10 cellular contexts compared by ENCODE assay signal in genomic region chr15:50854594-50855490, GRCh38.
DNase-seq lines count a peak whose midpoint lies in the region; ATAC-seq lines count a peak whose summit lies in the region.
"Had no signal": no experiment of that assay in that cellular context is flagged by ENCODE, and none has a peak within 500 bp of the region (broad histone marks: within the 10 kb centered on the region; RNA-seq: fewer than 3 reads in every experiment).

No MANE protein-coding gene starts in this region.

- ATAC-seq in GM18511 (IDR thresholded peaks at IDR 0.05; ENCODE audit: unreplicated experiment): peak; percentile 99
- peak; percentile 89 for ATAC-seq in HG02588 (IDR thresholded peaks at IDR 0.05; ENCODE audit: unreplicated experiment)
- ATAC-seq in stimulated activated naive CD8-positive, alpha-beta T cell treated with anti-CD3 and anti-CD28 coated beads, Interleukin-15, Interleukin-2, amounts not matched to agents 100 U/mL and 50 U/mL, for 24 hours: no peak
- ATAC-seq: activated naive CD8-positive, alpha-beta T cell treated with anti-CD3 and anti-CD28 coated beads, Interleukin-2, amount 50 U/mL, for 24 hours; Panc1 had no signal

- DNase-seq in NAMALWA (ENCODE audit: low spot score): peak; percentile 55
- peak; percentile 17 for DNase-seq in kidney tubule cell (ENCODE audit: low spot score)
- DNase-seq in stimulated activated naive CD8-positive, alpha-beta T cell treated with anti-CD3 and anti-CD28 coated beads, Interleukin-15, Interleukin-2, amounts not matched to agents 100 U/mL and 50 U/mL, for 24 hours: no peak
- no peak for DNase-seq in activated CD4-positive, alpha-beta T cell treated with anti-CD3 and anti-CD28 coated beads for 4 hours
- no peak for DNase-seq in NCI-H69 (lab: John Stamatoyannopoulos, UW)
- no peak for DNase-seq in globus pallidus (ENCODE audit: low spot score)
- DNase-seq: activated naive CD8-positive, alpha-beta T cell treated with anti-CD3 and anti-CD28 coated beads, Interleukin-2, amount 50 U/mL, for 24 hours had no signal

Comparison
In these comparisons a context has a peak if more than half of its experiments do, and no peak if none do; other contexts are left out.
1. DNase-seq: peak in NAMALWA (single experiment) and kidney tubule cell (single experiment); none in stimulated activated naive CD8-positive, alpha-beta T cell treated with anti-CD3 and anti-CD28 coated beads, Interleukin-15, Interleukin-2, amounts not matched to agents 100 U/mL and 50 U/mL, for 24 hours (single experiment), activated CD4-positive, alpha-beta T cell treated with anti-CD3 and anti-CD28 coated beads for 4 hours (0 of 2), NCI-H69 (single experiment) and globus pallidus (single experiment).